In genomic region chr6:130020106-130020851, GRCh38 we compare ENCODE assay signal across 1 cellular context.
TF ChIP-seq lines count a peak whose summit lies in the region.

No MANE protein-coding gene starts in this region.

TF ChIP-seq in HCT116, 20 proteins besides CTCF, POLR2A, EP300 and RAD21 (continued from another document):
- no peak for TF ChIP-seq ZBTB33 (IDR thresholded peaks at IDR 0.05; ENCODE audit: extremely low read depth, insufficient replicate concordance, low read length)
- no peak for TF ChIP-seq MAX (IDR thresholded peaks at IDR 0.05)
- TF ChIP-seq EGR1 (IDR thresholded peaks at IDR 0.05; ENCODE audit: low read depth), result no peak
- TF ChIP-seq JUND (IDR thresholded peaks at IDR 0.05), result no peak
- no peak for TF ChIP-seq YY1 (IDR thresholded peaks at IDR 0.05; ENCODE audit: extremely low read depth, insufficient replicate concordance, low read depth, low read length)
